17 cellular contexts compared by ENCODE assay signal in the genomic region with DNA sequence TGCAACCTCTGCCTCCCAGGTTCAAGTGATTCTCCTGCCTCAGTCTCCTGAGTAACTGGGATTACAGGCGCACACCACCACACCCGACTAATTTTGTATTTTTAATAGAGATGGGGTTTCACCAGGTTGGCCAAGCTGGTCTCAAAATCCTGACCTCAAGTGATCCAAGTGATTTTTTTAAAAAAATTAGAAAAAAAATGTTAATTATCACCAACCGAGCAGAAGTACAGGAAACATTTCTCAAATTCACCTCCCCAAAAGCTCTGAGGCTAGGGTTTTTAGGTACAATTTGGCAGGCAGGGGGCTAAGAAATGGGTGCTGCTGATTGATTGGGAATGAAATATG. TPM values are rescaled to one million over a fixed set of nuclear protein-coding genes. Genes with fewer than 3 reads are reported as not detected.
"Had no signal": no experiment of that assay in that cellular context is flagged by ENCODE, and none has a peak within 500 bp of the region (broad histone marks: within the 10 kb centered on the region; RNA-seq: fewer than 3 reads in every experiment).

No MANE protein-coding gene starts in this region.

- H3K9me3 Mint-ChIP-seq: activated naive CD4-positive, alpha-beta T cell treated with anti-CD3 and anti-CD28 coated beads, Interleukin-2, amount 50 U/mL, for 72 hours; activated T-cell treated with anti-CD3 and anti-CD28 coated beads, Interleukin-2, amount 50 U/mL, for 4 hours had no signal

- H3K4me3 ChIP-seq: dorsolateral prefrontal cortex, heart left ventricle, left lung, skin epidermis had no signal

- H3K9me3 ChIP-seq: heart left ventricle, left lung had no signal

- H3K4me1 Mint-ChIP-seq: T-helper 17 cell had no signal

- H3K27ac Mint-ChIP-seq: T-helper 17 cell had no signal

- H3K27me3 ChIP-seq: brain microvascular endothelial cell, dorsolateral prefrontal cortex, left lung had no signal

- ATAC-seq: activated CD4-positive, CD25-positive, alpha-beta regulatory T cell treated with anti-CD3 and anti-CD28 coated beads, Interleukin-2, amount 50 U/mL, for 24 hours; activated naive CD4-positive, alpha-beta T cell treated with anti-CD3 and anti-CD28 coated beads, Interleukin-2, amount 50 U/mL, for 72 hours; activated T-cell treated with anti-CD3 and anti-CD28 coated beads, Interleukin-2, amount 50 U/mL, for 4 hours; T-helper 17 cell had no signal

- H3K36me3 Mint-ChIP-seq: activated naive CD4-positive, alpha-beta T cell treated with anti-CD3 and anti-CD28 coated beads, Interleukin-2, amount 50 U/mL, for 72 hours had no signal

- H3K4me3 Mint-ChIP-seq: activated T-cell treated with anti-CD3 and anti-CD28 coated beads, Interleukin-2, amount 50 U/mL, for 4 hours; T-helper 17 cell had no signal

- H3K27ac ChIP-seq: brain microvascular endothelial cell, dorsolateral prefrontal cortex, heart left ventricle, left lung had no signal

- DNase-seq: activated CD4-positive, alpha-beta T cell treated with anti-CD3 and anti-CD28 coated beads, Interleukin-2, amount 50 U/mL, for 4 hours; activated effector memory CD4-positive, alpha-beta T cell treated with anti-CD3 and anti-CD28 coated beads, Interleukin-2, amount 50 U/mL, for 16 hours; activated T-cell treated with anti-CD3 and anti-CD28 coated beads, Interleukin-2, amount 50 U/mL, for 4 hours; amniotic stem cell; cerebellar nuclear complex; dorsolateral prefrontal cortex; heart left ventricle; left lung; retina; T-helper 17 cell had no signal

- H3K4me1 ChIP-seq: heart left ventricle, left lung had no signal

- FAIRE-seq: frontal cortex, urothelium cell line had no signal

- H3K36me3 ChIP-seq: brain microvascular endothelial cell, heart left ventricle, left lung had no signal

RNA-seq across cellular contexts. Expression of gene SLC22A16, which starts 14.9 kb away (rescaled TPM):
- total RNA-seq: activated naive CD4-positive, alpha-beta T cell treated with anti-CD3 and anti-CD28 coated beads, Interleukin-2, amount 50 U/mL, for 72 hours; activated T-cell treated with anti-CD3 and anti-CD28 coated beads, Interleukin-2, amount 50 U/mL, for 4 hours; frontal cortex; myocyte; T-helper 17 cell had no signal
